In the genomic region with DNA sequence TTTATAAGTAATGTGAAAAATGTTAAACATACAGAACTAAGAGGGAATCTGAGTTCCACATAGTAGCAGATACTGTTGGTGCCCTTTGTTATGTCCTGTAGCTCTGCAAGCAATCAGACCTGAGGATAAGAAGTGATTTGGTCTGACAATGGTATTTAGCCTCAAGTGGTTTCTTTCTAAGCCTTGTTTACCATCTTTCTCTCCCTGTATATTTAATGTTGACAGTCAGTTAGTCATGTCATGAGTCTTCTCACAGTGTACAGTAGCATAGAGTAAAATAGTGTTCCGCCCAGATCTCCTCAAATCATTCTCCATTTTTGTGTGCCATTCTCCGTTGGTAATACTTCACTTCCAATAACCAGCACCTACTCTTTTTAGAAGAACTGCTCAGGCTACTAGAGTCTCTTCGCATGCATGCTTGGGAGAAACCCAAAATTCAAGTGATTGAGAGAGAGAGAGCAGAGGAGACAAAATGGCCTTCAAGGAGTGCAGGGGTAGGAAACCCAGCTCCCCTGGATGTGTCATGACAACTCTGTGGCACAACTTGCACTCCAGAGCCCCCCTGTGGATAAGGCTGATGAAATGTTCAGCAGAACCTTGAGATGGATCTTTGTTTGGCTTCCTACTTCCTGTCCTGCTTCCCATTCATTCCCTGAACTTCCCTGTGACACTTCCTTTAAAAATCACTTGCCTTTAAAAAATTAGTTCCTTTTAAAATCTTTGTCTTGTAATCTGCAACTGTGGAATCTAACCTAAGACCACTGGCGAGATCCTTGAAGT, we compare ENCODE assay signal across 1 cellular context.
TF ChIP-seq lines count a peak whose summit lies in the region.

No MANE protein-coding gene starts in this region.

TF ChIP-seq in A549, 52 proteins besides CTCF, POLR2A, EP300 and RAD21 (continued from another document):
- TF ChIP-seq, protein P1, sequence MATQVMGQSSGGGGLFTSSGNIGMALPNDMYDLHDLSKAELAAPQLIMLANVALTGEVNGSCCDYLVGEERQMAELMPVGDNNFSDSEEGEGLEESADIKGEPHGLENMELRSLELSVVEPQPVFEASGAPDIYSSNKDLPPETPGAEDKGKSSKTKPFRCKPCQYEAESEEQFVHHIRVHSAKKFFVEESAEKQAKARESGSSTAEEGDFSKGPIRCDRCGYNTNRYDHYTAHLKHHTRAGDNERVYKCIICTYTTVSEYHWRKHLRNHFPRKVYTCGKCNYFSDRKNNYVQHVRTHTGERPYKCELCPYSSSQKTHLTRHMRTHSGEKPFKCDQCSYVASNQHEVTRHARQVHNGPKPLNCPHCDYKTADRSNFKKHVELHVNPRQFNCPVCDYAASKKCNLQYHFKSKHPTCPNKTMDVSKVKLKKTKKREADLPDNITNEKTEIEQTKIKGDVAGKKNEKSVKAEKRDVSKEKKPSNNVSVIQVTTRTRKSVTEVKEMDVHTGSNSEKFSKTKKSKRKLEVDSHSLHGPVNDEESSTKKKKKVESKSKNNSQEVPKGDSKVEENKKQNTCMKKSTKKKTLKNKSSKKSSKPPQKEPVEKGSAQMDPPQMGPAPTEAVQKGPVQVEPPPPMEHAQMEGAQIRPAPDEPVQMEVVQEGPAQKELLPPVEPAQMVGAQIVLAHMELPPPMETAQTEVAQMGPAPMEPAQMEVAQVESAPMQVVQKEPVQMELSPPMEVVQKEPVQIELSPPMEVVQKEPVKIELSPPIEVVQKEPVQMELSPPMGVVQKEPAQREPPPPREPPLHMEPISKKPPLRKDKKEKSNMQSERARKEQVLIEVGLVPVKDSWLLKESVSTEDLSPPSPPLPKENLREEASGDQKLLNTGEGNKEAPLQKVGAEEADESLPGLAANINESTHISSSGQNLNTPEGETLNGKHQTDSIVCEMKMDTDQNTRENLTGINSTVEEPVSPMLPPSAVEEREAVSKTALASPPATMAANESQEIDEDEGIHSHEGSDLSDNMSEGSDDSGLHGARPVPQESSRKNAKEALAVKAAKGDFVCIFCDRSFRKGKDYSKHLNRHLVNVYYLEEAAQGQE (IDR thresholded peaks at IDR 0.05): no peak
- TF ChIP-seq SREBF2 (IDR thresholded peaks at IDR 0.05) (no peak), RFX5 (IDR thresholded peaks at IDR 0.05) (no peak), HDAC2 (IDR thresholded peaks at IDR 0.05) (no peak), HOXA7 (CRISPR knock-in tag; IDR thresholded peaks at IDR 0.05) (no peak), GATA3 (IDR thresholded peaks at IDR 0.05; ENCODE audit: borderline replicate concordance) (no peak), TFCP2L1 (CRISPR knock-in tag; IDR thresholded peaks at IDR 0.05) (no peak)
- TF ChIP-seq, protein P2, sequence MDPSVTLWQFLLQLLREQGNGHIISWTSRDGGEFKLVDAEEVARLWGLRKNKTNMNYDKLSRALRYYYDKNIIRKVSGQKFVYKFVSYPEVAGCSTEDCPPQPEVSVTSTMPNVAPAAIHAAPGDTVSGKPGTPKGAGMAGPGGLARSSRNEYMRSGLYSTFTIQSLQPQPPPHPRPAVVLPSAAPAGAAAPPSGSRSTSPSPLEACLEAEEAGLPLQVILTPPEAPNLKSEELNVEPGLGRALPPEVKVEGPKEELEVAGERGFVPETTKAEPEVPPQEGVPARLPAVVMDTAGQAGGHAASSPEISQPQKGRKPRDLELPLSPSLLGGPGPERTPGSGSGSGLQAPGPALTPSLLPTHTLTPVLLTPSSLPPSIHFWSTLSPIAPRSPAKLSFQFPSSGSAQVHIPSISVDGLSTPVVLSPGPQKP (IDR thresholded peaks at IDR 0.05; ENCODE audit: low read depth, low read length): no peak
